In genomic region chr1:25679170-25679569, GRCh38 we compare ENCODE assay signal across 18 cellular contexts.
"Had no signal": no experiment of that assay in that cellular context is flagged by ENCODE, and none has a peak within 500 bp of the region (broad histone marks: within the 10 kb centered on the region; RNA-seq: fewer than 3 reads in every experiment).

No MANE protein-coding gene starts in this region.

- H3K27ac ChIP-seq: ascending aorta, lower lobe of right lung, prostate gland, SK-N-MC, suprapubic skin had no signal

- H3K36me3 Mint-ChIP-seq: type B pancreatic cell had no signal

- ATAC-seq: activated CD8-positive, alpha-beta T cell treated with anti-CD3 and anti-CD28 coated beads, Interleukin-2, amount 10 ng/mL, durations not matched to agents 7 days and 5 days; lower lobe of right lung; right cardiac atrium; stimulated activated naive CD8-positive, alpha-beta T cell treated with anti-CD3 and anti-CD28 coated beads, Interleukin-15, amount 100 ng/mL, for 72 hours had no signal

- H3K4me3 ChIP-seq: ascending aorta, lower lobe of right lung, prostate gland, SK-N-MC, suprapubic skin had no signal

- H3K27ac Mint-ChIP-seq: activated CD4-positive, alpha-beta T cell treated with anti-CD3 and anti-CD28 coated beads, Interleukin-2, amount 10 ng/mL, durations not matched to agents 7 days and 5 days; activated CD8-positive, alpha-beta T cell treated with anti-CD3 and anti-CD28 coated beads, Interleukin-2, amount 10 ng/mL, durations not matched to agents 7 days and 5 days; activated T-cell treated with anti-CD3 and anti-CD28 coated beads, Interleukin-2, amount 50 U/mL, for 24 hours; stimulated activated naive CD8-positive, alpha-beta T cell treated with anti-CD3 and anti-CD28 coated beads, Interleukin-15, amount 100 ng/mL, for 72 hours; type B pancreatic cell had no signal

- H3K36me3 ChIP-seq: ascending aorta, lower lobe of right lung, prostate gland, suprapubic skin had no signal

- H3K4me3 Mint-ChIP-seq: activated CD4-positive, alpha-beta T cell treated with anti-CD3 and anti-CD28 coated beads, Interleukin-2, amount 10 ng/mL, durations not matched to agents 7 days and 5 days; activated CD8-positive, alpha-beta T cell treated with anti-CD3 and anti-CD28 coated beads, Interleukin-2, amount 10 ng/mL, durations not matched to agents 7 days and 5 days; activated T-cell treated with anti-CD3 and anti-CD28 coated beads, Interleukin-2, amount 50 U/mL, for 24 hours; neural crest cell; type B pancreatic cell had no signal

- DNase-seq: activated CD4-positive, alpha-beta T cell treated with anti-CD3 and anti-CD28 coated beads, Interleukin-2, amount 10 ng/mL, durations not matched to agents 7 days and 5 days; activated CD8-positive, alpha-beta T cell treated with anti-CD3 and anti-CD28 coated beads, Interleukin-2, amount 10 ng/mL, durations not matched to agents 7 days and 5 days; activated gamma-delta T cell; activated T-cell treated with anti-CD3 and anti-CD28 coated beads, Interleukin-2, amount 50 U/mL, for 24 hours; cortex of kidney; effector CD4-positive, alpha-beta T cell; hypothalamus; islet precursor cell; lower lobe of right lung; right cardiac atrium; stimulated activated naive CD8-positive, alpha-beta T cell treated with anti-CD3 and anti-CD28 coated beads, Interleukin-15, amount 100 ng/mL, for 72 hours; T1000 had no signal

- H3K9me3 Mint-ChIP-seq: activated CD4-positive, alpha-beta T cell treated with anti-CD3 and anti-CD28 coated beads, Interleukin-2, amount 10 ng/mL, durations not matched to agents 7 days and 5 days; activated T-cell treated with anti-CD3 and anti-CD28 coated beads, Interleukin-2, amount 50 U/mL, for 24 hours; neural crest cell; stimulated activated naive CD8-positive, alpha-beta T cell treated with anti-CD3 and anti-CD28 coated beads, Interleukin-15, amount 100 ng/mL, for 72 hours; type B pancreatic cell had no signal

- H3K4me1 ChIP-seq: ascending aorta, prostate gland had no signal

- H3K27me3 ChIP-seq: ascending aorta, suprapubic skin had no signal
